Comparison of ENCODE assay signal across 1 cellular context in the genomic region with DNA sequence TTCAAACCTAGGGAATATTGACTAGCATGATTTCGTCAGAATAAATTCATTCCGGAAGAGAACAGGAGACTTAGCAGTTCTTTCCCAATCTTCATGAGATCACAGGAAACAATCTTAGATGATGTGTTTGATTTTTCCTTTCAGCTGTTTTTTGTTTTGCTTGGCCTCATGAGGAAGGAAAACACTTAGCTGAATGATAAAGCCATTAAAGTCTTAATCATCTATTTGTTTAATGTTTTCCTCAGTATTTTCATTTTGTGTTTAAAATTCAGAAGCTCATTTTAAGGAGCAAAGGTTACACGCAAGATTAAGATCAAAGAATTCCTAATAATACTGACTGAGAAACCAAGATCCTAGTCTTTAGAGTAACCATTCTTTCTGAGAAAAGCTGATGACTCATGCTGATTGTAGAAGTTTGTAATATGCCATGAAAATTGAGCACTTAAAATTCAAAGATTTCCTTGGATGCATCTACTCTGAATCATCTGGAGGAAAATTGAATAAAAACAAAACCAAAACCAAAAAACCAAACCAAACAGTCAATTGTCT.
TF ChIP-seq lines count a peak whose summit lies in the region.

No MANE protein-coding gene starts in this region.

TF ChIP-seq in HEK293, 187 proteins besides CTCF, POLR2A, EP300 and RAD21 (continued from another document and continues in another):
- no peak for TF ChIP-seq ZNF274 (IDR thresholded peaks at IDR 0.05; ENCODE audit: low read length)
- no peak for TF ChIP-seq ZNF274 (tag by site-specific recombination; IDR thresholded peaks at IDR 0.05; ENCODE audit: borderline replicate concordance)
- TF ChIP-seq YY1 (tag by site-specific recombination; IDR thresholded peaks at IDR 0.05) = no peak
- 0 out of 2 replicates have a peak, but pooled peaks have one; percentile 31 for TF ChIP-seq ZNF2 (tag by site-specific recombination; IDR thresholded peaks at IDR 0.05)
- no peak for TF ChIP-seq ZNF521 (tag by site-specific recombination; IDR thresholded peaks at IDR 0.05)
- TF ChIP-seq KLF9 (tag by site-specific recombination; IDR thresholded peaks at IDR 0.05; ENCODE audit: low read depth) = no peak
- TF ChIP-seq ZNF777 (tag by site-specific recombination; IDR thresholded peaks at IDR 0.05; ENCODE audit: borderline replicate concordance) = no peak
- TF ChIP-seq ZNF121 (tag by site-specific recombination; IDR thresholded peaks at IDR 0.05) = no peak
- no peak for TF ChIP-seq ZNF354C (tag by site-specific recombination; IDR thresholded peaks at IDR 0.05; ENCODE audit: borderline replicate concordance, low read depth)
- peak; percentile 53; the same call in 1 of the 2 replicates for TF ChIP-seq ZNF184 (tag by site-specific recombination; IDR thresholded peaks at IDR 0.05)
- peak; percentile 52 for TF ChIP-seq SP7 (tag by site-specific recombination; IDR thresholded peaks at IDR 0.05)
- TF ChIP-seq, protein P1, sequence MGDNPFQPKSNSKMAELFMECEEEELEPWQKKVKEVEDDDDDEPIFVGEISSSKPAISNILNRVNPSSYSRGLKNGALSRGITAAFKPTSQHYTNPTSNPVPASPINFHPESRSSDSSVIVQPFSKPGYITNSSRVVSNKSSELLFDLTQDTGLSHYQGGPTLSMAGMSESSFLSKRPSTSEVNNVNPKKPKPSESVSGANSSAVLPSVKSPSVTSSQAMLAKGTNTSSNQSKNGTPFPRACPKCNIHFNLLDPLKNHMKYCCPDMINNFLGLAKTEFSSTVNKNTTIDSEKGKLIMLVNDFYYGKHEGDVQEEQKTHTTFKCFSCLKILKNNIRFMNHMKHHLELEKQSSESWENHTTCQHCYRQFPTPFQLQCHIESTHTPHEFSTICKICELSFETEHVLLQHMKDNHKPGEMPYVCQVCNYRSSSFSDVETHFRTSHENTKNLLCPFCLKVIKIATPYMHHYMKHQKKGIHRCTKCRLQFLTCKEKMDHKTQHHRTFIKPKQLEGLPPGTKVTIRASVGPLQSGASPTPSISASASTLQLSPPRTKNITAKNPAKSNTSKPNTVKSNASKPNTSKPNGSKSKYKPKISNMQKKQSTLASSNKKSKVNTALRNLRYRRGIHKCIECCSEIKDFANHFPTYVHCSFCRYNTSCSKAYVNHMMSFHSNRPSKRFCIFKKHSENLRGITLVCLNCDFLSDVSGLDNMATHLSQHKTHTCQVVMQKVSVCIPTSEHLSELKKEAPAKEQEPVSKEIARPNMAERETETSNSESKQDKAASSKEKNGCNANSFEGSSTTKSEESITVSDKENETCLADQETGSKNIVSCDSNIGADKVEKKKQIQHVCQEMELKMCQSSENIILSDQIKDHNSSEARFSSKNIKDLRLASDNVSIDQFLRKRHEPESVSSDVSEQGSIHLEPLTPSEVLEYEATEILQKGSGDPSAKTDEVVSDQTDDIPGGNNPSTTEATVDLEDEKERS (tag by site-specific recombination; IDR thresholded peaks at IDR 0.05) = no peak; the same call in 1 of the 2 replicates
- no peak for TF ChIP-seq ZNF426 (tag by site-specific recombination; IDR thresholded peaks at IDR 0.05)
- TF ChIP-seq ZNF157 (tag by site-specific recombination; IDR thresholded peaks at IDR 0.05) = no peak
- 0 out of 2 replicates have a peak, but pooled peaks have one; percentile 13 for TF ChIP-seq ZNF146 (tag by site-specific recombination; IDR thresholded peaks at IDR 0.05)
- TF ChIP-seq RBAK (tag by site-specific recombination; IDR thresholded peaks at IDR 0.05) = no peak
- TF ChIP-seq, protein P2, sequence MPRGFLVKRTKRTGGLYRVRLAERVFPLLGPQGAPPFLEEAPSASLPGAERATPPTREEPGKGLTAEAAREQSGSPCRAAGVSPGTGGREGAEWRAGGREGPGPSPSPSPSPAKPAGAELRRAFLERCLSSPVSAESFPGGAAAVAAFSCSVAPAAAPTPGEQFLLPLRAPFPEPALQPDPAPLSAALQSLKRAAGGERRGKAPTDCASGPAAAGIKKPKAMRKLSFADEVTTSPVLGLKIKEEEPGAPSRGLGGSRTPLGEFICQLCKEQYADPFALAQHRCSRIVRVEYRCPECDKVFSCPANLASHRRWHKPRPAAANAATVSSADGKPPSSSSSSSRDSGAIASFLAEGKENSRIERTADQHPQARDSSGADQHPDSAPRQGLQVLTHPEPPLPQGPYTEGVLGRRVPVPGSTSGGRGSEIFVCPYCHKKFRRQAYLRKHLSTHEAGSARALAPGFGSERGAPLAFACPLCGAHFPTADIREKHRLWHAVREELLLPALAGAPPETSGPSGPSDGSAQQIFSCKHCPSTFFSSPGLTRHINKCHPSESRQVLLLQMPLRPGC (tag by site-specific recombination; IDR thresholded peaks at IDR 0.05) = peak; percentile 74; the same call in 1 of the 2 replicates
- peak; percentile 48 for TF ChIP-seq SP3 (tag by site-specific recombination; IDR thresholded peaks at IDR 0.05)
- TF ChIP-seq ZNF624 (tag by site-specific recombination; IDR thresholded peaks at IDR 0.05) = no peak
- no peak for TF ChIP-seq ZNF473 (tag by site-specific recombination; IDR thresholded peaks at IDR 0.05)
- TF ChIP-seq, protein P3, sequence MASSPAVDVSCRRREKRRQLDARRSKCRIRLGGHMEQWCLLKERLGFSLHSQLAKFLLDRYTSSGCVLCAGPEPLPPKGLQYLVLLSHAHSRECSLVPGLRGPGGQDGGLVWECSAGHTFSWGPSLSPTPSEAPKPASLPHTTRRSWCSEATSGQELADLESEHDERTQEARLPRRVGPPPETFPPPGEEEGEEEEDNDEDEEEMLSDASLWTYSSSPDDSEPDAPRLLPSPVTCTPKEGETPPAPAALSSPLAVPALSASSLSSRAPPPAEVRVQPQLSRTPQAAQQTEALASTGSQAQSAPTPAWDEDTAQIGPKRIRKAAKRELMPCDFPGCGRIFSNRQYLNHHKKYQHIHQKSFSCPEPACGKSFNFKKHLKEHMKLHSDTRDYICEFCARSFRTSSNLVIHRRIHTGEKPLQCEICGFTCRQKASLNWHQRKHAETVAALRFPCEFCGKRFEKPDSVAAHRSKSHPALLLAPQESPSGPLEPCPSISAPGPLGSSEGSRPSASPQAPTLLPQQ (tag by site-specific recombination; IDR thresholded peaks at IDR 0.05) = peak; percentile 65
- TF ChIP-seq ZNF341 (tag by site-specific recombination; IDR thresholded peaks at IDR 0.05; ENCODE audit: low read depth) = no peak
- TF ChIP-seq, protein P4, sequence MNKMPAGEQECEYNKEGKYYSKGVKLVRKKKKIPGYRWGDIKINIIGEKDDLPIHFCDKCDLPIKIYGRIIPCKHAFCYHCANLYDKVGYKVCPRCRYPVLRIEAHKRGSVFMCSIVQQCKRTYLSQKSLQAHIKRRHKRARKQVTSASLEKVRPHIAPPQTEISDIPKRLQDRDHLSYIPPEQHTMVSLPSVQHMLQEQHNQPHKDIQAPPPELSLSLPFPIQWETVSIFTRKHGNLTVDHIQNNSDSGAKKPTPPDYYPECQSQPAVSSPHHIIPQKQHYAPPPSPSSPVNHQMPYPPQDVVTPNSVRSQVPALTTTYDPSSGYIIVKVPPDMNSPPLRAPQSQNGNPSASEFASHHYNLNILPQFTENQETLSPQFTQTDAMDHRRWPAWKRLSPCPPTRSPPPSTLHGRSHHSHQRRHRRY (tag by site-specific recombination; IDR thresholded peaks at IDR 0.05) = no peak
- TF ChIP-seq SP2 (tag by site-specific recombination; IDR thresholded peaks at IDR 0.05) = peak; percentile 15; the same call in 1 of the 2 replicates
- peak; percentile 64; the same call in 1 of the 2 replicates for TF ChIP-seq ZNF558 (tag by site-specific recombination; IDR thresholded peaks at IDR 0.05)
- TF ChIP-seq, protein P5, sequence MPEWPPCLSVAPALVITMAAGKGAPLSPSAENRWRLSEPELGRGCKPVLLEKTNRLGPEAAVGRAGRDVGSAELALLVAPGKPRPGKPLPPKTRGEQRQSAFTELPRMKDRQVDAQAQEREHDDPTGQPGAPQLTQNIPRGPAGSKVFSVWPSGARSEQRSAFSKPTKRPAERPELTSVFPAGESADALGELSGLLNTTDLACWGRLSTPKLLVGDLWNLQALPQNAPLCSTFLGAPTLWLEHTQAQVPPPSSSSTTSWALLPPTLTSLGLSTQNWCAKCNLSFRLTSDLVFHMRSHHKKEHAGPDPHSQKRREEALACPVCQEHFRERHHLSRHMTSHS (tag by site-specific recombination; IDR thresholded peaks at IDR 0.05) = 0 out of 2 replicates have a peak, but pooled peaks have one; percentile 57
- no peak for TF ChIP-seq ZNF776 (tag by site-specific recombination; IDR thresholded peaks at IDR 0.05; ENCODE audit: borderline replicate concordance)
- peak; percentile 88 for TF ChIP-seq ZBTB21 (tag by site-specific recombination; IDR thresholded peaks at IDR 0.05)
- 0 out of 2 replicates have a peak, but pooled peaks have one; percentile 26 for TF ChIP-seq HOXD13 (CRISPR knock-in tag; IDR thresholded peaks at IDR 0.05; ENCODE audit: borderline replicate concordance)
- TF ChIP-seq ZNF837 (tag by site-specific recombination; IDR thresholded peaks at IDR 0.05) = no peak
- TF ChIP-seq, protein P6, sequence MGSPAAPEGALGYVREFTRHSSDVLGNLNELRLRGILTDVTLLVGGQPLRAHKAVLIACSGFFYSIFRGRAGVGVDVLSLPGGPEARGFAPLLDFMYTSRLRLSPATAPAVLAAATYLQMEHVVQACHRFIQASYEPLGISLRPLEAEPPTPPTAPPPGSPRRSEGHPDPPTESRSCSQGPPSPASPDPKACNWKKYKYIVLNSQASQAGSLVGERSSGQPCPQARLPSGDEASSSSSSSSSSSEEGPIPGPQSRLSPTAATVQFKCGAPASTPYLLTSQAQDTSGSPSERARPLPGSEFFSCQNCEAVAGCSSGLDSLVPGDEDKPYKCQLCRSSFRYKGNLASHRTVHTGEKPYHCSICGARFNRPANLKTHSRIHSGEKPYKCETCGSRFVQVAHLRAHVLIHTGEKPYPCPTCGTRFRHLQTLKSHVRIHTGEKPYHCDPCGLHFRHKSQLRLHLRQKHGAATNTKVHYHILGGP (tag by site-specific recombination; IDR thresholded peaks at IDR 0.05) = peak; percentile 76
- TF ChIP-seq, protein P7, sequence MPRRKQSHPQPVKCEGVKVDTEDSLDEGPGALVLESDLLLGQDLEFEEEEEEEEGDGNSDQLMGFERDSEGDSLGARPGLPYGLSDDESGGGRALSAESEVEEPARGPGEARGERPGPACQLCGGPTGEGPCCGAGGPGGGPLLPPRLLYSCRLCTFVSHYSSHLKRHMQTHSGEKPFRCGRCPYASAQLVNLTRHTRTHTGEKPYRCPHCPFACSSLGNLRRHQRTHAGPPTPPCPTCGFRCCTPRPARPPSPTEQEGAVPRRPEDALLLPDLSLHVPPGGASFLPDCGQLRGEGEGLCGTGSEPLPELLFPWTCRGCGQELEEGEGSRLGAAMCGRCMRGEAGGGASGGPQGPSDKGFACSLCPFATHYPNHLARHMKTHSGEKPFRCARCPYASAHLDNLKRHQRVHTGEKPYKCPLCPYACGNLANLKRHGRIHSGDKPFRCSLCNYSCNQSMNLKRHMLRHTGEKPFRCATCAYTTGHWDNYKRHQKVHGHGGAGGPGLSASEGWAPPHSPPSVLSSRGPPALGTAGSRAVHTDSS (tag by site-specific recombination; IDR thresholded peaks at IDR 0.05) = no peak
- TF ChIP-seq, protein P8, sequence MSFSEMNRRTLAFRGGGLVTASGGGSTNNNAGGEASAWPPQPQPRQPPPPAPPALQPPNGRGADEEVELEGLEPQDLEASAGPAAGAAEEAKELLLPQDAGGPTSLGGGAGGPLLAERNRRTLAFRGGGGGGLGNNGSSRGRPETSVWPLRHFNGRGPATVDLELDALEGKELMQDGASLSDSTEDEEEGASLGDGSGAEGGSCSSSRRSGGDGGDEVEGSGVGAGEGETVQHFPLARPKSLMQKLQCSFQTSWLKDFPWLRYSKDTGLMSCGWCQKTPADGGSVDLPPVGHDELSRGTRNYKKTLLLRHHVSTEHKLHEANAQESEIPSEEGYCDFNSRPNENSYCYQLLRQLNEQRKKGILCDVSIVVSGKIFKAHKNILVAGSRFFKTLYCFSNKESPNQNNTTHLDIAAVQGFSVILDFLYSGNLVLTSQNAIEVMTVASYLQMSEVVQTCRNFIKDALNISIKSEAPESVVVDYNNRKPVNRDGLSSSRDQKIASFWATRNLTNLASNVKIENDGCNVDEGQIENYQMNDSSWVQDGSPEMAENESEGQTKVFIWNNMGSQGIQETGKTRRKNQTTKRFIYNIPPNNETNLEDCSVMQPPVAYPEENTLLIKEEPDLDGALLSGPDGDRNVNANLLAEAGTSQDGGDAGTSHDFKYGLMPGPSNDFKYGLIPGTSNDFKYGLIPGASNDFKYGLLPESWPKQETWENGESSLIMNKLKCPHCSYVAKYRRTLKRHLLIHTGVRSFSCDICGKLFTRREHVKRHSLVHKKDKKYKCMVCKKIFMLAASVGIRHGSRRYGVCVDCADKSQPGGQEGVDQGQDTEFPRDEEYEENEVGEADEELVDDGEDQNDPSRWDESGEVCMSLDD (tag by site-specific recombination; IDR thresholded peaks at IDR 0.05) = no peak
- no peak for TF ChIP-seq ZNF596 (tag by site-specific recombination; IDR thresholded peaks at IDR 0.05)
- TF ChIP-seq ZBTB17 (tag by site-specific recombination; IDR thresholded peaks at IDR 0.05) = no peak
- TF ChIP-seq ZNF24 (tag by site-specific recombination; IDR thresholded peaks at IDR 0.05) = peak; percentile 84
- TF ChIP-seq, protein P9, sequence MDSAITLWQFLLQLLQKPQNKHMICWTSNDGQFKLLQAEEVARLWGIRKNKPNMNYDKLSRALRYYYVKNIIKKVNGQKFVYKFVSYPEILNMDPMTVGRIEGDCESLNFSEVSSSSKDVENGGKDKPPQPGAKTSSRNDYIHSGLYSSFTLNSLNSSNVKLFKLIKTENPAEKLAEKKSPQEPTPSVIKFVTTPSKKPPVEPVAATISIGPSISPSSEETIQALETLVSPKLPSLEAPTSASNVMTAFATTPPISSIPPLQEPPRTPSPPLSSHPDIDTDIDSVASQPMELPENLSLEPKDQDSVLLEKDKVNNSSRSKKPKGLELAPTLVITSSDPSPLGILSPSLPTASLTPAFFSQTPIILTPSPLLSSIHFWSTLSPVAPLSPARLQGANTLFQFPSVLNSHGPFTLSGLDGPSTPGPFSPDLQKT (IDR thresholded peaks at IDR 0.05; ENCODE audit: borderline replicate concordance, low read depth, low read length) = no peak
- peak; percentile 37; the same call in 1 of the 2 replicates for TF ChIP-seq KLF8 (tag by site-specific recombination; IDR thresholded peaks at IDR 0.05)
- no peak for TF ChIP-seq ZNF560 (tag by site-specific recombination; IDR thresholded peaks at IDR 0.05; ENCODE audit: borderline replicate concordance)
- TF ChIP-seq, protein P10, sequence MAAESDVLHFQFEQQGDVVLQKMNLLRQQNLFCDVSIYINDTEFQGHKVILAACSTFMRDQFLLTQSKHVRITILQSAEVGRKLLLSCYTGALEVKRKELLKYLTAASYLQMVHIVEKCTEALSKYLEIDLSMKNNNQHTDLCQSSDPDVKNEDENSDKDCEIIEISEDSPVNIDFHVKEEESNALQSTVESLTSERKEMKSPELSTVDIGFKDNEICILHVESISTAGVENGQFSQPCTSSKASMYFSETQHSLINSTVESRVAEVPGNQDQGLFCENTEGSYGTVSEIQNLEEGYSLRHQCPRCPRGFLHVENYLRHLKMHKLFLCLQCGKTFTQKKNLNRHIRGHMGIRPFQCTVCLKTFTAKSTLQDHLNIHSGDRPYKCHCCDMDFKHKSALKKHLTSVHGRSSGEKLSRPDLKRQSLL (tag by site-specific recombination; IDR thresholded peaks at IDR 0.05) = no peak
- peak; percentile 94 for TF ChIP-seq ZEB2 (tag by site-specific recombination; IDR thresholded peaks at IDR 0.05)
- no peak for TF ChIP-seq ZNF223 (tag by site-specific recombination; IDR thresholded peaks at IDR 0.05)
